24 cellular contexts compared by ENCODE assay signal in genomic region chr5:72235725-72236124, GRCh38.
DNase-seq lines count a peak whose midpoint lies in the region; ATAC-seq and TF ChIP-seq lines count a peak whose summit lies in the region.
"Had no signal": no experiment of that assay in that cellular context is flagged by ENCODE, and none has a peak within 500 bp of the region (broad histone marks: within the 10 kb centered on the region; RNA-seq: fewer than 3 reads in every experiment).

No MANE protein-coding gene starts in this region.

- no peak overlapping the region for H3K9ac ChIP-seq in endodermal cell (ENCODE audit: extremely low read depth, low read length, poor library complexity, severe bottlenecking)

- no peak overlapping the region for H3K4me3 ChIP-seq in AG10803 (ENCODE audit: low read length)
- no peak overlapping the region for H3K4me3 ChIP-seq in endodermal cell (ENCODE audit: low read length)
- H3K4me3 ChIP-seq: A549, hepatocyte, Peyer's patch, SJCRH30 had no signal

- no peaks in the 10 kb centered on the region for H3K4me1 ChIP-seq in endodermal cell (ENCODE audit: control insufficient read depth, insufficient read depth, low read length)
- H3K4me1 ChIP-seq: Peyer's patch had no signal

- H3K36me3 ChIP-seq in endodermal cell (ENCODE audit: control insufficient read depth, insufficient read depth, low read length) = peaks cover 44% of the 10 kb centered on the region
- H3K36me3 ChIP-seq: Peyer's patch had no signal

- peak overlapping the region; percentile 57 for H3K27ac Mint-ChIP-seq in endodermal cell
- H3K27ac Mint-ChIP-seq in natural killer cell treated with Interleukin-12 subunit alpha and Interleukin-12 subunit beta and Interleukin-15 and Interleukin-18, amount 100 ng/mL, for 72 hours = peak overlapping the region; percentile 43 to 70
- no peak overlapping the region for H3K27ac Mint-ChIP-seq in activated CD4-positive, alpha-beta T cell treated with anti-CD3 and anti-CD28 coated beads for 36 hours
- H3K27ac Mint-ChIP-seq: activated CD4-positive, alpha-beta memory T cell treated with anti-CD3 and anti-CD28 coated beads, Interleukin-2, amount 10 ng/mL, durations not matched to agents 7 days and 5 days; activated T-helper 2 cell treated with anti-CD3 and anti-CD28 coated beads, Interferon-gamma antibody, Interleukin-2, Interleukin-4, amounts not matched to agents 10 μg/mL and 5 μg/mL and 100 μg/mL, durations not matched to agents 14 hours and 24 hours and 36 hours had no signal

- intact Hi-C loops in activated CD4-positive, alpha-beta T cell treated with anti-CD3 and anti-CD28 coated beads for 36 hours (cut with DNase I, micrococcal nuclease) = no loop called here

- H3K27me3 Mint-ChIP-seq in endodermal cell (ENCODE audit: insufficient read depth) = no peaks in the 10 kb centered on the region
- H3K27me3 Mint-ChIP-seq in natural killer cell treated with Interleukin-12 subunit alpha and Interleukin-12 subunit beta and Interleukin-15 and Interleukin-18, amount 100 ng/mL, for 72 hours = peaks cover 0 to 7% of the 10 kb centered on the region in 2 donors
- H3K27me3 Mint-ChIP-seq in activated CD4-positive, alpha-beta T cell treated with anti-CD3 and anti-CD28 coated beads for 36 hours = no peaks in the 10 kb centered on the region
- H3K27me3 Mint-ChIP-seq: activated naive CD8-positive, alpha-beta T cell; type B pancreatic cell had no signal

- ATAC-seq in natural killer cell treated with Interleukin-12 subunit alpha and Interleukin-12 subunit beta and Interleukin-15 and Interleukin-18, amount 100 ng/mL, for 72 hours = no peak
- ATAC-seq in activated CD4-positive, alpha-beta T cell treated with anti-CD3 and anti-CD28 coated beads for 36 hours = no peak
- ATAC-seq: A549, sciatic nerve had no signal

- H3K4me3 Mint-ChIP-seq in endodermal cell = no peak overlapping the region
- H3K4me3 Mint-ChIP-seq in natural killer cell treated with Interleukin-12 subunit alpha and Interleukin-12 subunit beta and Interleukin-15 and Interleukin-18, amount 100 ng/mL, for 72 hours = no peak overlapping the region
- no peak overlapping the region for H3K4me3 Mint-ChIP-seq in activated CD4-positive, alpha-beta T cell treated with anti-CD3 and anti-CD28 coated beads for 36 hours
- H3K4me3 Mint-ChIP-seq: activated CD4-positive, alpha-beta memory T cell treated with anti-CD3 and anti-CD28 coated beads, Interleukin-2, amount 10 ng/mL, durations not matched to agents 7 days and 5 days; activated naive CD8-positive, alpha-beta T cell; type B pancreatic cell had no signal

- POLR2A ChIA-PET in activated CD4-positive, alpha-beta T cell treated with anti-CD3 and anti-CD28 coated beads for 36 hours (lab: Charles Lee) = no interaction called here

- WGBS in endodermal cell (ENCODE audit: insufficient coverage in 1 of 2, insufficient read length in 1 of 2), 2 experiments = 93% methylated on average over 1 of the region's 1 CpG; no CpG with 5 or more reads in 1 of the 2 experiments

- no peaks in the 10 kb centered on the region for H3K9me3 ChIP-seq in endodermal cell (ENCODE audit: control insufficient read depth, low read length)
- H3K9me3 ChIP-seq: A549, Peyer's patch, SJCRH30 had no signal

- CTCF ChIA-PET in activated CD4-positive, alpha-beta T cell treated with anti-CD3 and anti-CD28 coated beads for 36 hours (lab: Charles Lee) = interaction anchor here (1.7 kb wide), 1 partner anchor 10 kb away, joined by 6 read pairs; no protein-coding TSS in a partner anchor

- H3K27me3 ChIP-seq in endodermal cell (ENCODE audit: control insufficient read depth, insufficient read depth, low read length, poor library complexity, severe bottlenecking) = no peaks in the 10 kb centered on the region
- H3K27me3 ChIP-seq: hepatocyte, Peyer's patch, SJCRH30 had no signal

- peak; percentile 51 for DNase-seq in AG10803 (ENCODE audit: low read depth)
- DNase-seq in M059J (ENCODE audit: low read depth) = peak; percentile 30
- no peak for DNase-seq in endodermal cell
- no peak for DNase-seq in natural killer cell treated with Interleukin-12 subunit alpha and Interleukin-12 subunit beta and Interleukin-15 and Interleukin-18, amount 100 ng/mL, for 72 hours (ENCODE audit: low spot score)
- no peak for DNase-seq in activated CD4-positive, alpha-beta T cell treated with anti-CD3 and anti-CD28 coated beads for 36 hours
- no peak for DNase-seq in stimulated activated naive CD4-positive, alpha-beta T cell (lab: John Stamatoyannopoulos, UW)
- no peak for DNase-seq in T-helper 9 cell
- DNase-seq in stimulated activated CD8-positive, alpha-beta memory T cell treated with anti-CD3 and anti-CD28 coated beads, Interleukin-4, amount 100 ng/mL, for 48 hours = no peak
- DNase-seq: activated CD4-positive, alpha-beta memory T cell treated with anti-CD3 and anti-CD28 coated beads, Interleukin-2, amount 10 ng/mL, durations not matched to agents 7 days and 5 days; aorta; cerebellar nuclear complex; DMS53; islet precursor cell; KBM-7; NCI-H1436; Peyer's patch; posterior cingulate gyrus; SJCRH30 had no signal

- H3K9me3 Mint-ChIP-seq in endodermal cell = no peaks in the 10 kb centered on the region
- H3K9me3 Mint-ChIP-seq in natural killer cell treated with Interleukin-12 subunit alpha and Interleukin-12 subunit beta and Interleukin-15 and Interleukin-18, amount 100 ng/mL, for 72 hours = no peaks in the 10 kb centered on the region
- no peaks in the 10 kb centered on the region for H3K9me3 Mint-ChIP-seq in activated CD4-positive, alpha-beta T cell treated with anti-CD3 and anti-CD28 coated beads for 36 hours (ENCODE audit: low read depth)
- H3K9me3 Mint-ChIP-seq: activated CD4-positive, alpha-beta memory T cell treated with anti-CD3 and anti-CD28 coated beads, Interleukin-2, amount 10 ng/mL, durations not matched to agents 7 days and 5 days; activated T-helper 2 cell treated with anti-CD3 and anti-CD28 coated beads, Interferon-gamma antibody, Interleukin-2, Interleukin-4, amounts not matched to agents 10 μg/mL and 5 μg/mL and 100 μg/mL, durations not matched to agents 14 hours and 24 hours and 36 hours; type B pancreatic cell had no signal

- H3K27ac ChIP-seq in endodermal cell (ENCODE audit: low read depth, low read length) = no peak overlapping the region
- H3K27ac ChIP-seq: hepatocyte, Peyer's patch, SJCRH30 had no signal

- TF ChIP-seq CTCF in AG10803 (conservative IDR thresholded peaks at IDR 0.05; ENCODE audit: low read length) (no peak), endodermal cell (conservative IDR thresholded peaks at IDR 0.05) (no peak)

- peaks cover 18% of the 10 kb centered on the region for H3K4me1 Mint-ChIP-seq in endodermal cell
- H3K4me1 Mint-ChIP-seq in natural killer cell treated with Interleukin-12 subunit alpha and Interleukin-12 subunit beta and Interleukin-15 and Interleukin-18, amount 100 ng/mL, for 72 hours (ENCODE audit: low read depth in 2 of 2) = peaks cover 49 to 52% of the 10 kb centered on the region in 2 donors
- peaks cover 40% of the 10 kb centered on the region for H3K4me1 Mint-ChIP-seq in activated CD4-positive, alpha-beta T cell treated with anti-CD3 and anti-CD28 coated beads for 36 hours

- peaks cover 14% of the 10 kb centered on the region for H3K36me3 Mint-ChIP-seq in endodermal cell (ENCODE audit: low read depth)
- H3K36me3 Mint-ChIP-seq in natural killer cell treated with Interleukin-12 subunit alpha and Interleukin-12 subunit beta and Interleukin-15 and Interleukin-18, amount 100 ng/mL, for 72 hours = peaks cover 15% of the 10 kb centered on the region
- peaks cover 57% of the 10 kb centered on the region for H3K36me3 Mint-ChIP-seq in activated CD4-positive, alpha-beta T cell treated with anti-CD3 and anti-CD28 coated beads for 36 hours (ENCODE audit: low read depth)

Comparison
In these comparisons a context has a peak if more than half of its experiments do, and no peak if none do; other contexts are left out.
1. DNase-seq: peak in AG10803 (single experiment) and M059J (single experiment); none in endodermal cell (single experiment), natural killer cell treated with Interleukin-12 subunit alpha and Interleukin-12 subunit beta and Interleukin-15 and Interleukin-18, amount 100 ng/mL, for 72 hours (single experiment), activated CD4-positive, alpha-beta T cell treated with anti-CD3 and anti-CD28 coated beads for 36 hours (single experiment), stimulated activated naive CD4-positive, alpha-beta T cell (0 of 6), T-helper 9 cell (single experiment) and stimulated activated CD8-positive, alpha-beta memory T cell treated with anti-CD3 and anti-CD28 coated beads, Interleukin-4, amount 100 ng/mL, for 48 hours (single experiment).